ENCODE assay signal across 8 cellular contexts in the genomic region with DNA sequence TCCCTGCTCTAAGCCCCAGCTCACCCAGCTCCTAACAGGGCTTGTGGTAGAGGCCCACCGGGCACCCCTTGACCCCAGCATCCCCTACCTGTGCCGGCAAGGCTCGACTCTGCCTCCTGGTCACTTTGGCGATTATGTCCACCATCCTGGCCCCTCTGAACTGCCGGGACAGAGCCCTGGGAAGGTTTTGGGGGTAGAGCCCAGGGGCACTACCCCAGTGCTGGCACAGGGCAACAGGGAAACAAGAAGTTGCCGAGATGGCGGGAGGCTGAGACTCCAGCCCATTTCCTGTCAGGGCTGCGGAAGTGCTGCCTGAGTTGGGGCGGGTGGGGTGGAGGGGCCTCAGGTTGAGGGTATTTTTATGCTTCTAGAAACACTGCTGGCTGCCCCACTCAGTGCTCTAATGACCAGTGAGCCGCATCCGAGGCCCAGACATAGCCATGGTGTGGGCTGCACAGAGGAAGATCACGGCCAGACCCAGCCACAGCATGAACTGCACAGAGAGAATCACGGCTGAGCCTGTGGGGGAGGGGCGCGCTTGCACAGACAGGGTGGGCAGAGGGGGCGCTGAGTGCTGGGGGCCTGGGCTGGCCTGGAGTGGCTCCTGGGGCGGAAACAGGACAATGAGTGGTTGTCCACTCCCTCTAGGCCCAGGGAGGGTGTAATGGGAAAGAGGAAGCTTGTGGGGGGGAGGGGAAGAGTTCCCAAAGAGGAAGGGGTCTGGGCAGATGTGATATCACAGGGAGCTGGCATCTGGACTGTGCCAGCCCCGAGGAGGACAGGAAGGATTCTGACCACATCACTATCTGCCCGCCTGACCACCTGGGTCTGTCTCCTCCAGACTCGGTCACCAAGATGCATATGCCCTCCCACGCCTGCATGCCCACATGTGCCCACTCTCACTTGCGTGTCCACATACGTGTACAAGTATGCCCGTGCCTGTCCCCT. TPM values are rescaled to one million over a fixed set of nuclear protein-coding genes. Genes with fewer than 3 reads are reported as not detected.
A peak's percentile ranks its signal among the peaks of the same experiment; 100 is the strongest.
DNase-seq lines count a peak whose midpoint lies in the region; ATAC-seq, FAIRE-seq and TF ChIP-seq lines count a peak whose summit lies in the region.

No MANE protein-coding gene starts in this region.

- H3K36me3 Mint-ChIP-seq in T-cell = peaks cover 6% of the 10 kb centered on the region
- H3K36me3 Mint-ChIP-seq in neural crest cell (ENCODE audit: low read depth) = no peaks in the 10 kb centered on the region

- POLR2A ChIA-PET in T-cell (lab: Charles Lee) (no interaction called here), GM12878 (lab: Charles Lee) (interaction anchor here (0.5 to 1.7 kb wide), 6 partner anchors 9 to 257 kb away, joined by 3 to 5 read pairs (median 4); no protein-coding TSS in a partner anchor)

- intact Hi-C loops in GM12878 (cut with micrococcal nuclease; ENCODE audit: unreplicated experiment) = no loop called here

- no peaks in the 10 kb centered on the region for H3K27me3 Mint-ChIP-seq in T-cell
- peaks cover 4% of the 10 kb centered on the region for H3K27me3 Mint-ChIP-seq in neural crest cell (ENCODE audit: low read depth)

- H3K4me3 Mint-ChIP-seq in T-cell (peak overlapping the region; percentile 96 to 100 (median 99)), neural crest cell (no peak overlapping the region)

- H3K27ac Mint-ChIP-seq in T-cell (peak overlapping the region; percentile 100), neural crest cell (ENCODE audit: unreplicated experiment) (peak overlapping the region; percentile 84)

- BruUV-seq in GM12878 (replicated peaks; lab: Mats Ljungman, UMichigan) = TSS peak; percentile 76

- TF ChIP-seq RAD21 in GM12878 (IDR thresholded peaks at IDR 0.05; ENCODE audit: insufficient read depth, low read depth, low read length) = no peak

- H3K4me1 ChIP-seq in GM12878 (ENCODE audit: control insufficient read depth, insufficient read depth, low read length) = peaks cover 48% of the 10 kb centered on the region

- H3K4me1 Mint-ChIP-seq in T-cell = peaks cover 48 to 65% (median 55%) of the 10 kb centered on the region in 3 donors
- peaks cover 23% of the 10 kb centered on the region for H3K4me1 Mint-ChIP-seq in neural crest cell

- in situ Hi-C loops in GM12878 (cut with MboI) = loop anchor here (25.0 kb wide), 1 partner anchor 427 kb away; a partner anchor contains a TSS

- ATAC-seq in GM18868 (IDR thresholded peaks at IDR 0.05; ENCODE audit: unreplicated experiment) (peak; percentile 44), T-cell (replicated peaks in 1 of 4) (peak; percentile 79 to 91 (median 85)), GM12878 (peak; percentile 73), GM19397 (IDR thresholded peaks at IDR 0.05; ENCODE audit: unreplicated experiment) (no peak)

- no peaks in the 10 kb centered on the region for H3K9me3 ChIP-seq in GM12878 (replicated peaks; ENCODE audit: control insufficient read depth, insufficient read depth, low read length)

- RAD21 ChIA-PET in GM12878 (lab: Charles Lee; ENCODE audit: unreplicated experiment) = interaction anchor here (0.5 to 2.8 kb wide), 5 partner anchors 10 to 94 kb away, joined by 3 to 7 read pairs (median 3); a partner anchor contains a TSS

- no peaks in the 10 kb centered on the region for H3K9me3 Mint-ChIP-seq in T-cell
- no peaks in the 10 kb centered on the region for H3K9me3 Mint-ChIP-seq in neural crest cell

- WGBS in GM12878 (ENCODE audit: insufficient coverage, insufficient replicate concordance, low lambda C conversion rate, missing lambda C conversion rate) = 4% methylated on average over 23 of the region's 24 CpGs

- H3K27ac ChIP-seq in GM12878 (ENCODE audit: control insufficient read depth, insufficient read depth) = peak overlapping the region; percentile 92

- TF ChIP-seq CTCF in GM12878 (IDR thresholded peaks at IDR 0.05 in 2 of 3, conservative IDR thresholded peaks at IDR 0.05 in 1 of 3; ENCODE audit: control insufficient read depth in 2 of 3, extremely low read depth in 1 of 3, insufficient read depth in 1 of 3, low read depth in 3 of 3, low read length in 3 of 3) = no peak
- TF ChIP-seq CTCF in neural crest cell (conservative IDR thresholded peaks at IDR 0.05) = no peak

- H3K4me3 ChIP-seq in GM12878 = peak overlapping the region; percentile 89

- peak overlapping the region; percentile 94 for H3K4me2 ChIP-seq in GM12878 (ENCODE audit: control insufficient read depth, insufficient read depth)

- peak overlapping the region; percentile 83 for H2AFZ ChIP-seq in GM12878 (ENCODE audit: control insufficient read depth, low read depth, low read length)

- FAIRE-seq in GM12878 (lab: Jason Lieb, UNC) = no peak

- no peaks in the 10 kb centered on the region for H3K27me3 ChIP-seq in GM12878 (replicated peaks in 1 of 2; ENCODE audit: control insufficient read depth in 2 of 2, insufficient read depth in 2 of 2, low read length in 1 of 2)

- H3K9ac ChIP-seq in GM12878 (ENCODE audit: control insufficient read depth, insufficient read depth, low read length) = peak overlapping the region; percentile 91

- H3K79me2 ChIP-seq in GM12878 (ENCODE audit: control insufficient read depth, insufficient read depth, low read length) = peaks cover 37% of the 10 kb centered on the region

- no peaks in the 10 kb centered on the region for H4K20me1 ChIP-seq in GM12878 (ENCODE audit: control insufficient read depth, insufficient read depth)

- TF ChIP-seq EP300 in GM12878 (IDR thresholded peaks at IDR 0.05; ENCODE audit: borderline replicate concordance in 1 of 2, control insufficient read depth in 1 of 2, low read depth in 2 of 2, low read length in 2 of 2) = no peak

- peaks cover 0 to 2% of the 10 kb centered on the region in 2 experiments; a peak in 2 of 4 replicates for H3K36me3 ChIP-seq in GM12878 (ENCODE audit: control insufficient read depth in 2 of 2, insufficient read depth in 2 of 2, low read length in 1 of 2)

- SMC1A ChIA-PET in GM12878 (lab: Charles Lee; ENCODE audit: uncharacterized antibody, unreplicated experiment) = interaction anchor here (0.6 to 1.9 kb wide), 6 partner anchors 9 to 277 kb away, joined by 3 to 7 read pairs (median 4); a partner anchor contains a TSS

- CTCF ChIA-PET in T-cell (lab: Charles Lee) = no interaction called here
- CTCF ChIA-PET in GM12878 (lab: Yijun Ruan, JAX) = interaction anchor here (1.0 to 5.8 kb wide), 4 partner anchors 16 to 98 kb away, joined by 3 to 67 read pairs (median 22); no protein-coding TSS in a partner anchor

- DNase-seq in T-cell (peak in 33 of 34 experiments; percentile 36 to 71 (median 58)), GM12878 (ENCODE audit: low read depth, low spot score) (no peak), neural crest cell (ENCODE audit: low read depth, low spot score) (no peak), amniotic stem cell (lab: John Stamatoyannopoulos, UW) (no peak), AG20443 (ENCODE audit: low spot score) (no peak), NCI-H2029 treated with DMSO at 0.1 percent for 48 hours (lab: John Stamatoyannopoulos, UW) (no peak)

- TF ChIP-seq POLR2A in GM12878 (IDR thresholded peaks at IDR 0.05; ENCODE audit: low read depth, low read length) = peak; percentile 77

TF ChIP-seq in GM12878, 131 proteins besides CTCF, POLR2A, EP300 and RAD21 (continues in another document):
- TF ChIP-seq, protein P1, sequence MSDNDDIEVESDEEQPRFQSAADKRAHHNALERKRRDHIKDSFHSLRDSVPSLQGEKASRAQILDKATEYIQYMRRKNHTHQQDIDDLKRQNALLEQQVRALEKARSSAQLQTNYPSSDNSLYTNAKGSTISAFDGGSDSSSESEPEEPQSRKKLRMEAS (IDR thresholded peaks at IDR 0.05; ENCODE audit: low read depth, low read length) = 0 out of 2 replicates have a peak, but pooled peaks have one; percentile 26
- TF ChIP-seq, protein P2, sequence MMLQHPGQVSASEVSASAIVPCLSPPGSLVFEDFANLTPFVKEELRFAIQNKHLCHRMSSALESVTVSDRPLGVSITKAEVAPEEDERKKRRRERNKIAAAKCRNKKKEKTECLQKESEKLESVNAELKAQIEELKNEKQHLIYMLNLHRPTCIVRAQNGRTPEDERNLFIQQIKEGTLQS (IDR thresholded peaks at IDR 0.05; ENCODE audit: borderline replicate concordance, extremely low read depth, low read depth, low read length) = no peak
- TF ChIP-seq CBFB (IDR thresholded peaks at IDR 0.05; ENCODE audit: low read depth) = 0 out of 2 replicates have a peak, but pooled peaks have one; percentile 54
- TF ChIP-seq, protein P3, sequence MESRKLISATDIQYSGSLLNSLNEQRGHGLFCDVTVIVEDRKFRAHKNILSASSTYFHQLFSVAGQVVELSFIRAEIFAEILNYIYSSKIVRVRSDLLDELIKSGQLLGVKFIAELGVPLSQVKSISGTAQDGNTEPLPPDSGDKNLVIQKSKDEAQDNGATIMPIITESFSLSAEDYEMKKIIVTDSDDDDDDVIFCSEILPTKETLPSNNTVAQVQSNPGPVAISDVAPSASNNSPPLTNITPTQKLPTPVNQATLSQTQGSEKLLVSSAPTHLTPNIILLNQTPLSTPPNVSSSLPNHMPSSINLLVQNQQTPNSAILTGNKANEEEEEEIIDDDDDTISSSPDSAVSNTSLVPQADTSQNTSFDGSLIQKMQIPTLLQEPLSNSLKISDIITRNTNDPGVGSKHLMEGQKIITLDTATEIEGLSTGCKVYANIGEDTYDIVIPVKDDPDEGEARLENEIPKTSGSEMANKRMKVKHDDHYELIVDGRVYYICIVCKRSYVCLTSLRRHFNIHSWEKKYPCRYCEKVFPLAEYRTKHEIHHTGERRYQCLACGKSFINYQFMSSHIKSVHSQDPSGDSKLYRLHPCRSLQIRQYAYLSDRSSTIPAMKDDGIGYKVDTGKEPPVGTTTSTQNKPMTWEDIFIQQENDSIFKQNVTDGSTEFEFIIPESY (IDR thresholded peaks at IDR 0.05) = no peak
- TF ChIP-seq BACH1 (IDR thresholded peaks at IDR 0.05; ENCODE audit: borderline replicate concordance) = no peak

RNA-seq across cellular contexts. Expression of a gene that starts 22.3 kb away (rescaled TPM):
- total RNA-seq in T-cell (100 to 1,000 TPM in 3 of 5 donors, 10 to 100 TPM in 2; 56.4 to 120 (median 113) TPM), GM12878 (2014; rRNA removed) (28.7 and 30.3 TPM in 2 replicates), GM12878 (2014; rRNA removed; fragmentation: Illumina TruSeq; extraction: Trizol) (14.1 and 14.6 TPM in 2 replicates), GM12878 (2021) (33.1 and 45.7 TPM in 2 replicates), neural crest cell (1.4 and 2.5 TPM in 2 replicates)
- 67.6 and 70.0 TPM in 2 replicates for total RNA-seq in GM12878 (2013; cell fraction: nucleolus; rRNA removed)
- 10.4 TPM for polyA plus RNA-seq in GM12878 (2011; ENCODE audit: low read depth)
- polyA plus RNA-seq in GM12878 (2011; rRNA removed) (9.2 and 16.0 TPM in 2 replicates), GM12878 (2014; fragmentation: Illumina TruSeq; extraction: Trizol) (8.3 and 16.1 TPM in 2 replicates), GM12878 (2014; fragmentation: Nextera tagmentation; extraction: Ambion mirVana) (1 to 10 TPM in 1 of 2 experiments, under 1 TPM in 1; 0.64 to 1.1 TPM), GM12878 (2014; rRNA removed) (41.3 and 43.8 TPM in 2 replicates), GM12878 (2016; fragmentation: Nextera tagmentation; extraction: Ambion mirVana) (10 to 100 TPM; 19.2 to 19.3 TPM)
- 12.8 and 21.8 TPM in 2 replicates for polyA plus RNA-seq in GM12878 (2011; cell fraction: cytosol; rRNA removed)
- polyA plus RNA-seq in GM12878 (2011; cell fraction: nucleus; rRNA removed) = 221 and 238 TPM in 2 replicates
- polyA plus RNA-seq in GM12878 (2012) = 16.7 and 22.4 TPM in 2 replicates
- polyA minus RNA-seq in GM12878 (2011; rRNA and poly(A)+ RNA removed) = 14.5 and 30.4 TPM in 2 replicates
- polyA minus RNA-seq in GM12878 (2011; cell fraction: cytosol; rRNA and poly(A)+ RNA removed) = 8.4 and 9.3 TPM in 2 replicates
- polyA minus RNA-seq in GM12878 (2011; cell fraction: nucleus; rRNA and poly(A)+ RNA removed) = 37.4 and 76.3 TPM in 2 replicates

Comparison
In these comparisons a context has a peak if more than half of its experiments do, and no peak if none do; other contexts are left out.
1. DNase-seq: peak in T-cell (33 of 34); none in GM12878 (single experiment), neural crest cell (single experiment), amniotic stem cell (single experiment), AG20443 (single experiment) and NCI-H2029 treated with DMSO at 0.1 percent for 48 hours (single experiment).